In the genomic region with DNA sequence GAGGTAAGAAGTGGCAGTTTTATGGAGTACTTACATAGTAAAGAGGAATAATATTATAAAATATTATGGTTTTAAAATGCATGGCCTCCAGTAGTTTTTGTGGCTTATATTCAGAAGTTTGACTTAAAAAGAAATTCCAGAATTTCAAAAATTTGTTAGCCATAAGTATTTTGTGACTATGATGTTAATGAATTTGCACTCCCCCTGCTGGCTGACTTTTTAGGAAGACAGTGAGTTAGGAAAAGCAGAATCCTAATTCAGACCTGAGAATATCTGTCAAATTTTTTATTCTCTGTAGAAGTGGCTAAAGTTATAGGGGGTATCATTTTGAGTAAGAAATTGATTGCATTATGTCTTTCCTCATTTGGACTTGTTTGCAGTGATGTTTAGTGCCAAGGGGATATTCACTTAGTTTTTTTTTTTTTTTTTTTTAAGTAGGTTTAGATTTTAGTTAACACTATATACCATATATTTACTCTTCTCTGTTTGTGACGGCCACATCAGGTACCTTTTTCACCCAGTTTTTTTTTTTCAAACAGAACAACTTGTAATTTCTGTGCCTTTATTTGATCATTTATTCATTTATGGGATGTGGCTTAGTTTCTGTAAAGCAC, we compare ENCODE assay signal across 8 cellular contexts. TPM values are rescaled to one million over a fixed set of nuclear protein-coding genes. Genes with fewer than 3 reads are reported as not detected.
DNase-seq lines count a peak whose midpoint lies in the region; ATAC-seq and TF ChIP-seq lines count a peak whose summit lies in the region.

No MANE protein-coding gene starts in this region.

- intact Hi-C loops in left ventricle myocardium inferior (cut with micrococcal nuclease), result no loop called here
- intact Hi-C loops in Right ventricle myocardium inferior (cut with DNase I), result loop anchor here (5.0 kb wide), 1 partner anchor 68 kb away; no protein-coding TSS in a partner anchor

- DNase-seq in left ventricle myocardium inferior, result no peak
- DNase-seq in Right ventricle myocardium inferior (ENCODE audit: missing footprints), result no peak
- peak; percentile 40 for DNase-seq in NCI-H2171 treated with DMSO at 0.1 percent for 48 hours (lab: John Stamatoyannopoulos, UW)
- peak; percentile 62 for DNase-seq in cerebellar cortex (ENCODE audit: low spot score)
- peak; percentile 59 for DNase-seq in myocyte (ENCODE audit: low read depth)
- DNase-seq in NOMO-1 treated with dmso at 0.1 percent for 144 hours (lab: John Stamatoyannopoulos, UW; ENCODE audit: unreplicated experiment), result no peak
- no peak for DNase-seq in DMS79 treated with DMSO at 0.1 percent for 48 hours (lab: John Stamatoyannopoulos, UW)

- no peaks in the 10 kb centered on the region for H3K27me3 ChIP-seq in left ventricle myocardium inferior (ENCODE audit: low read depth)

- peaks cover 53% of the 10 kb centered on the region for H3K4me1 ChIP-seq in left ventricle myocardium inferior

- H3K9me3 ChIP-seq in left ventricle myocardium inferior (replicated peaks), result no peaks in the 10 kb centered on the region

- no peaks in the 10 kb centered on the region for H3K36me3 ChIP-seq in left ventricle myocardium inferior

- TF ChIP-seq CTCF in left ventricle myocardium inferior (IDR thresholded peaks at IDR 0.05; ENCODE audit: borderline replicate concordance), result peak; percentile 72

- no peak for ATAC-seq in Right ventricle myocardium inferior
- ATAC-seq in GM19467 (IDR thresholded peaks at IDR 0.05; ENCODE audit: unreplicated experiment), result no peak

- no peak overlapping the region for H3K27ac ChIP-seq in left ventricle myocardium inferior (replicated peaks)

- H3K4me3 ChIP-seq in left ventricle myocardium inferior, result no peak overlapping the region

RNA-seq across cellular contexts. Expression of a gene that starts 40.8 kb away (rescaled TPM):
- 81.8 TPM for total RNA-seq in left ventricle myocardium inferior
- total RNA-seq in Right ventricle myocardium inferior, result 84.1 TPM
- total RNA-seq in myocyte, result 26.9 and 34.2 TPM in 2 replicates
- polyA plus RNA-seq in myocyte (2012), result 157 TPM

Comparison
In these comparisons a context has a peak if more than half of its experiments do, and no peak if none do; other contexts are left out.
1. DNase-seq: peak in NCI-H2171 treated with DMSO at 0.1 percent for 48 hours (single experiment), cerebellar cortex (single experiment) and myocyte (single experiment); none in left ventricle myocardium inferior (single experiment), Right ventricle myocardium inferior (single experiment), NOMO-1 treated with dmso at 0.1 percent for 144 hours (single experiment) and DMS79 treated with DMSO at 0.1 percent for 48 hours (single experiment).